Comparison of ENCODE assay signal across 23 cellular contexts in the genomic region with DNA sequence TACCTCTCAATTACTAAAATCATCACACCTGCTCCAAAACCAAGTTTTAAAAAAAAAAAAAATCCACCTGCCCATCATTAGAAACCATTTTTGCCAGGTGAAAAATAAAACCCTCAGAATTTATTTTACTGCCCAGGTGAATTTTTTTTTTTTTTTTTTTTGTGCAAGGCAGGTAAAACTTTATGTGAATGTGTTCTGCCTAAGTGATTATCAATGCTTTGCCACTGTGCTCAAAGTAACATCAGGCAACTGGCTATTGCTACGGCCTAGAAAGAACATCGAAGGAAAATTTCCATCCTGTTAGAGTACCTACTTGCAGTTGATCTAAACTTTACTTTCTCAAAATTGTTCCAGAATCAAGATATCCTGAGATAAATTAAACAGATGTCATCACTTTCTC.
A peak's percentile ranks its signal among the peaks of the same experiment; 100 is the strongest.
DNase-seq lines count a peak whose midpoint lies in the region; ATAC-seq, FAIRE-seq and TF ChIP-seq lines count a peak whose summit lies in the region.
"Had no signal": no experiment of that assay in that cellular context is flagged by ENCODE, and none has a peak within 500 bp of the region (broad histone marks: within the 10 kb centered on the region; RNA-seq: fewer than 3 reads in every experiment).

No MANE protein-coding gene starts in this region.

- peak; percentile 19 for DNase-seq in DMS53 (lab: John Stamatoyannopoulos, UW)
- no peak for DNase-seq in DMS53 treated with DMSO at 0.1 percent for 48 hours (lab: John Stamatoyannopoulos, UW; ENCODE audit: unreplicated experiment)
- DNase-seq in NCI-H748 treated with DMSO at 0.1 percent for 48 hours (lab: John Stamatoyannopoulos, UW): peak; percentile 66
- DNase-seq in NCI-H748 (lab: John Stamatoyannopoulos, UW; ENCODE audit: unreplicated experiment): no peak
- no peak for DNase-seq in GM23338 (ENCODE audit: low spot score)
- DNase-seq in K562 (ENCODE audit: extremely low read depth in 1 of 4, low spot score in 3 of 4): no peak
- DNase-seq in breast epithelium (ENCODE audit: low spot score in 2 of 2): no peak
- DNase-seq: AML-193; Caco-2; Calu3; CD4-positive, alpha-beta T cell; CD8-positive, alpha-beta T cell; DMS79 treated with DMSO at 0.1 percent for 48 hours; GF-D8 had no signal

- peaks cover 7% of the 10 kb centered on the region for H3K27me3 Mint-ChIP-seq in GM23338 (ENCODE audit: insufficient read depth, low read depth, poor library complexity)
- H3K27me3 Mint-ChIP-seq: B cell; CD4-positive, alpha-beta T cell had no signal

- H4K20me1 ChIP-seq in GM23338 (replicated peaks; ENCODE audit: insufficient read depth): no peaks in the 10 kb centered on the region
- H4K20me1 ChIP-seq in K562 (replicated peaks; ENCODE audit: control insufficient read depth, insufficient read depth, low read length): no peaks in the 10 kb centered on the region
- H4K20me1 ChIP-seq: BLaER1 treated with 17β-estradiol and CSF1 and Interleukin-3, amounts not matched to agents 10 nM and 100 nM had no signal

- TF ChIP-seq CTCF in GM23338 (conservative IDR thresholded peaks at IDR 0.05; ENCODE audit: low read depth in 2 of 2) (no peak), K562 (IDR thresholded peaks at IDR 0.05 in 2 of 3, conservative IDR thresholded peaks at IDR 0.05 in 1 of 3; ENCODE audit: insufficient read depth in 2 of 3, low read depth in 1 of 3, low read length in 3 of 3) (no peak), breast epithelium (IDR thresholded peaks at IDR 0.05) (no peak)

- TF ChIP-seq EP300 in K562 (IDR thresholded peaks at IDR 0.05; ENCODE audit: low read length): no peak

- ATAC-seq in GM23338 (no peak), K562 (no peak)
- ATAC-seq: A549; CD8-positive, alpha-beta T cell had no signal

- peaks cover 15% of the 10 kb centered on the region for H3K4me1 Mint-ChIP-seq in GM23338
- H3K4me1 Mint-ChIP-seq: B cell had no signal

- no peaks in the 10 kb centered on the region; the same call in 2 of the 3 replicates for H3K9me3 Mint-ChIP-seq in GM23338
- H3K9me3 Mint-ChIP-seq: CD4-positive, alpha-beta T cell; CD8-positive, alpha-beta T cell had no signal

- H3F3A ChIP-seq in GM23338 (replicated peaks; ENCODE audit: low read depth): no peaks in the 10 kb centered on the region

- FAIRE-seq in K562 (lab: Jason Lieb, UNC): no peak
- FAIRE-seq: A549, D721Med, G401.6, GM12892, GM18507 had no signal

- H3K4me3 ChIP-seq in GM23338 (no peak overlapping the region), K562 (no peak overlapping the region), breast epithelium (no peak overlapping the region)
- H3K4me3 ChIP-seq: A549; BLaER1 treated with 17β-estradiol and CSF1 and Interleukin-3, amounts not matched to agents 10 nM and 100 nM had no signal

- intact Hi-C loops in K562 (cut with micrococcal nuclease) (no loop called here), breast epithelium (cut with DNase I; ENCODE audit: low total_unique reads) (no loop called here)

- H2AFZ ChIP-seq in GM23338 (no peak overlapping the region), K562 (ENCODE audit: low read depth, low read length) (no peak overlapping the region)

- CTCF ChIA-PET in K562 (lab: Yijun Ruan, JAX; ENCODE audit: low intra/inter-chr PET ratio): no interaction called here

- POLR2A ChIA-PET in K562 (lab: Yijun Ruan, JAX): interaction anchor here (0.6 kb wide), 1 partner anchor 1466 kb away, joined by 3 read pairs; no protein-coding TSS in a partner anchor

- H3K27me3 ChIP-seq in GM23338 (ENCODE audit: insufficient read depth) (no peaks in the 10 kb centered on the region), K562 (ENCODE audit: control insufficient read depth in 2 of 2, insufficient read depth in 2 of 2, low read length in 2 of 2) (peaks cover 0 to 5% of the 10 kb centered on the region in 2 experiments; a peak in 1 of 5 replicates), breast epithelium (no peaks in the 10 kb centered on the region)
- H3K27me3 ChIP-seq: BLaER1 treated with 17β-estradiol and CSF1 and Interleukin-3, amounts not matched to agents 10 nM and 100 nM had no signal

- in situ Hi-C loops in K562 (cut with MboI): no loop called here

- 0 out of 2 replicates have a peak overlapping the region, but pooled peaks have one; percentile 43 for H3K27ac Mint-ChIP-seq in GM23338
- H3K27ac Mint-ChIP-seq: B cell; CD4-positive, alpha-beta T cell; CD8-positive, alpha-beta T cell had no signal

- no peaks in the 10 kb centered on the region for H3K36me3 ChIP-seq in GM23338 (ENCODE audit: insufficient read depth)
- H3K36me3 ChIP-seq in K562 (ENCODE audit: control insufficient read depth, insufficient read depth, low read length): no peaks in the 10 kb centered on the region
- H3K36me3 ChIP-seq in breast epithelium: no peaks in the 10 kb centered on the region

- no peak overlapping the region for H3K4me3 Mint-ChIP-seq in GM23338
- H3K4me3 Mint-ChIP-seq: B cell; CD4-positive, alpha-beta T cell; CD8-positive, alpha-beta T cell had no signal

- no peaks in the 10 kb centered on the region for H3K9me3 ChIP-seq in K562 (replicated peaks; ENCODE audit: control insufficient read depth, insufficient read depth, low read depth, low read length)
- no peaks in the 10 kb centered on the region for H3K9me3 ChIP-seq in breast epithelium
- H3K9me3 ChIP-seq: A549; BLaER1 treated with 17β-estradiol and CSF1 and Interleukin-3, amounts not matched to agents 10 nM and 100 nM; Caco-2 had no signal

- H3K4me1 ChIP-seq in GM23338 (ENCODE audit: insufficient read depth): no peaks in the 10 kb centered on the region
- H3K4me1 ChIP-seq in K562 (replicated peaks in 1 of 2; ENCODE audit: control insufficient read depth in 2 of 2, insufficient read depth in 2 of 2, low read length in 2 of 2): no peaks in the 10 kb centered on the region
- no peaks in the 10 kb centered on the region for H3K4me1 ChIP-seq in breast epithelium
- H3K4me1 ChIP-seq: BLaER1 treated with 17β-estradiol and CSF1 and Interleukin-3, amounts not matched to agents 10 nM and 100 nM had no signal

- H3K4me2 ChIP-seq in GM23338: no peak overlapping the region
- H3K4me2 ChIP-seq in K562 (ENCODE audit: insufficient read depth, low read length): no peak overlapping the region
- H3K4me2 ChIP-seq: A549; BLaER1 treated with 17β-estradiol and CSF1 and Interleukin-3, amounts not matched to agents 10 nM and 100 nM had no signal

- H3K79me2 ChIP-seq in GM23338 (replicated peaks; ENCODE audit: insufficient read depth) (no peaks in the 10 kb centered on the region), K562 (ENCODE audit: control insufficient read depth, insufficient read depth, low read length) (no peaks in the 10 kb centered on the region)

- 30% methylated on average over 2 of the region's 2 CpGs for WGBS in K562 (ENCODE audit: insufficient coverage, low coverage, missing lambda C conversion rate)

- no peak for TF ChIP-seq POLR2A in K562 (conservative IDR thresholded peaks at IDR 0.05)
- TF ChIP-seq POLR2A in breast epithelium (IDR thresholded peaks at IDR 0.05): no peak

- no peaks in the 10 kb centered on the region for H3K9me2 ChIP-seq in GM23338 (ENCODE audit: insufficient read depth)

- no peaks in the 10 kb centered on the region for H3K9me1 ChIP-seq in K562 (ENCODE audit: control insufficient read depth, insufficient read depth, low read length)

- no TSS peak for BruUV-seq in K562 (replicated peaks; lab: Mats Ljungman, UMichigan)

- H3K36me3 Mint-ChIP-seq in GM23338 (ENCODE audit: low read depth): no peaks in the 10 kb centered on the region
- H3K36me3 Mint-ChIP-seq: CD8-positive, alpha-beta T cell had no signal

- no peak overlapping the region for H3K9ac ChIP-seq in K562 (ENCODE audit: insufficient read depth in 1 of 2, low read depth in 2 of 2, low read length in 2 of 2)
- H3K9ac ChIP-seq: BLaER1 treated with 17β-estradiol and CSF1 and Interleukin-3, amounts not matched to agents 10 nM and 100 nM had no signal

- no peak overlapping the region for H3K27ac ChIP-seq in GM23338 (ENCODE audit: low read depth)
- no peak overlapping the region for H3K27ac ChIP-seq in K562 (ENCODE audit: extremely low read depth, low read depth, low read length)
- H3K27ac ChIP-seq in breast epithelium: no peak overlapping the region
- H3K27ac ChIP-seq: 22Rv1; BLaER1 treated with 17β-estradiol and CSF1 and Interleukin-3, amounts not matched to agents 10 nM and 100 nM; C4-2B had no signal

- TF ChIP-seq RAD21 in K562 (CRISPR knock-in tag; conservative IDR thresholded peaks at IDR 0.05 in 1 of 2, IDR thresholded peaks at IDR 0.05 in 1 of 2): no peak

TF ChIP-seq in GM23338, 12 proteins besides CTCF, POLR2A, EP300 and RAD21 (continues in another document):
- TF ChIP-seq POLR2AphosphoS5 (IDR thresholded peaks at IDR 0.05; ENCODE audit: low read depth): no peak
- TF ChIP-seq EZH2phosphoT487 (IDR thresholded peaks at IDR 0.05; ENCODE audit: unreplicated experiment): no peak
- TF ChIP-seq ZNF114 (CRISPR knock-in tag; IDR thresholded peaks at IDR 0.05): no peak
- TF ChIP-seq EZH2 (IDR thresholded peaks at IDR 0.05; ENCODE audit: low read depth, unreplicated experiment): no peak
- no peak for TF ChIP-seq NANOG (IDR thresholded peaks at IDR 0.05; ENCODE audit: borderline replicate concordance)
- TF ChIP-seq, protein P1, sequence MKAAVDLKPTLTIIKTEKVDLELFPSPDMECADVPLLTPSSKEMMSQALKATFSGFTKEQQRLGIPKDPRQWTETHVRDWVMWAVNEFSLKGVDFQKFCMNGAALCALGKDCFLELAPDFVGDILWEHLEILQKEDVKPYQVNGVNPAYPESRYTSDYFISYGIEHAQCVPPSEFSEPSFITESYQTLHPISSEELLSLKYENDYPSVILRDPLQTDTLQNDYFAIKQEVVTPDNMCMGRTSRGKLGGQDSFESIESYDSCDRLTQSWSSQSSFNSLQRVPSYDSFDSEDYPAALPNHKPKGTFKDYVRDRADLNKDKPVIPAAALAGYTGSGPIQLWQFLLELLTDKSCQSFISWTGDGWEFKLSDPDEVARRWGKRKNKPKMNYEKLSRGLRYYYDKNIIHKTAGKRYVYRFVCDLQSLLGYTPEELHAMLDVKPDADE (IDR thresholded peaks at IDR 0.05): no peak

Comparison
In these comparisons a context has a peak if more than half of its experiments do, and no peak if none do; other contexts are left out.
1. DNase-seq: peak in DMS53 (single experiment) and NCI-H748 treated with DMSO at 0.1 percent for 48 hours (single experiment); none in DMS53 treated with DMSO at 0.1 percent for 48 hours (single experiment), NCI-H748 (single experiment), GM23338 (single experiment), K562 (0 of 4) and breast epithelium (0 of 2).